Comparison of ENCODE assay signal across 9 cellular contexts in the genomic region with DNA sequence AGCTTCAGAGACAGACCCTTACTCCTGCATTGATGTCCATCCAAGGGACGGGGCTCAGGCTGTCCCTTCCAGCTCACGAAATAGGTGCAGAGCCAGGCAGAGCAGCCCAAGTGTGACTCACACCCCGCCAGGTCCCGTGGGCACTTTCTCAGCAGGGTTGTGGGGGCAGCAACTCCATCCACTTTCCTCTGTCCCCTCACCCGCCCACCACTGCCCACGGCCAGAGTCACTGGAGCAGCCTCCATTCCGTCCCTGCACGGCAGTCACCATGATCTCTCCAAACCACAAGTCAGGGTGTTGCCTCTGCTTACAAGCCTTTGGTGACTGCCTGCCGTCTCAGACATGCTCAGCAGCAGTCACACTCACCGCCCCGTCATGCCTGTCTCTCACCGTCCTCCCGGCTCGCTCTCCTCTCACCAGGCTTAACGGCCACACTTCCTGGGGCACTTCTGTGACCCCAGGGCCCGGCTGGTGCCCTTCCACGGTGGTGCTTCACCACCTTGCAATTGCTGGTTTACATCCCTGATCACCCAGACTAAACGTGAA. TPM values are rescaled to one million over a fixed set of nuclear protein-coding genes. Genes with fewer than 3 reads are reported as not detected.
A peak's percentile ranks its signal among the peaks of the same experiment; 100 is the strongest.
DNase-seq lines count a peak whose midpoint lies in the region; ATAC-seq and TF ChIP-seq lines count a peak whose summit lies in the region.
"Had no signal": no experiment of that assay in that cellular context is flagged by ENCODE, and none has a peak within 500 bp of the region (broad histone marks: within the 10 kb centered on the region; RNA-seq: fewer than 3 reads in every experiment).

No MANE protein-coding gene starts in this region.

- ATAC-seq in HG02678 (IDR thresholded peaks at IDR 0.05; ENCODE audit: unreplicated experiment) (no peak), GM18909 (IDR thresholded peaks at IDR 0.05; ENCODE audit: poor library complexity, unreplicated experiment) (no peak), GM19455 (IDR thresholded peaks at IDR 0.05; ENCODE audit: unreplicated experiment) (no peak)
- ATAC-seq: HCT116 had no signal

- no peak overlapping the region for H3K4me3 ChIP-seq in mesodermal cell (ENCODE audit: extremely low read depth, insufficient read depth, low read length, poor library complexity, severe bottlenecking)
- no peak overlapping the region for H3K4me3 ChIP-seq in thymus (ENCODE audit: low read length)

- H3K9me3 ChIP-seq in mesodermal cell (ENCODE audit: control insufficient read depth, low read length), result no peaks in the 10 kb centered on the region
- H3K9me3 ChIP-seq in thymus (ENCODE audit: control insufficient read depth), result no peaks in the 10 kb centered on the region

- H3K4me1 ChIP-seq in mesodermal cell (ENCODE audit: control insufficient read depth, insufficient read depth, low read length, poor library complexity, severe bottlenecking) (peaks cover 56% of the 10 kb centered on the region), thymus (ENCODE audit: control insufficient read depth, insufficient read depth, low read length) (no peaks in the 10 kb centered on the region)

- H3K4me3 Mint-ChIP-seq in activated naive CD4-positive, alpha-beta T cell treated with anti-CD3 and anti-CD28 coated beads for 36 hours, result peak overlapping the region; percentile 59

- intact Hi-C loops in activated naive CD4-positive, alpha-beta T cell treated with anti-CD3 and anti-CD28 coated beads for 36 hours (cut with micrococcal nuclease), result loop anchor here (1.0 kb wide), 1 partner anchor 12 kb away; no protein-coding TSS in a partner anchor

- no peak for DNase-seq in RWPE1 (ENCODE audit: low spot score)
- DNase-seq in activated naive CD4-positive, alpha-beta T cell treated with anti-CD3 and anti-CD28 coated beads for 36 hours, result peak; percentile 72
- DNase-seq in inferior parietal cortex (ENCODE audit: extremely low spot score), result no peak

- no peaks in the 10 kb centered on the region for H3K36me3 Mint-ChIP-seq in activated naive CD4-positive, alpha-beta T cell treated with anti-CD3 and anti-CD28 coated beads for 36 hours (ENCODE audit: low read depth)

- peak overlapping the region; percentile 79 for H3K27ac Mint-ChIP-seq in activated naive CD4-positive, alpha-beta T cell treated with anti-CD3 and anti-CD28 coated beads for 36 hours

- H3K9me3 Mint-ChIP-seq in activated naive CD4-positive, alpha-beta T cell treated with anti-CD3 and anti-CD28 coated beads for 36 hours, result no peaks in the 10 kb centered on the region

- WGBS in mesodermal cell (ENCODE audit: insufficient coverage in 2 of 2), 2 experiments, result 83 to 84% methylated on average over 18 of the region's 18 CpGs
- 85% methylated on average over 18 of the region's 18 CpGs for WGBS in thymus

- POLR2A ChIA-PET in RWPE1 (lab: Yijun Ruan, JAX; ENCODE audit: low non-redundant PET), result no interaction called here

- peak overlapping the region; percentile 91 for H3K27ac ChIP-seq in RWPE1
- peak overlapping the region; percentile 88 for H3K27ac ChIP-seq in mesodermal cell (ENCODE audit: low read depth, low read length, severe bottlenecking)
- H3K27ac ChIP-seq in thymus (ENCODE audit: low read depth), result peak overlapping the region; percentile 67

- H3K4me1 Mint-ChIP-seq in activated naive CD4-positive, alpha-beta T cell treated with anti-CD3 and anti-CD28 coated beads for 36 hours (ENCODE audit: low read depth), result peaks cover 40% of the 10 kb centered on the region

- no peak for TF ChIP-seq CTCF in RWPE1 (conservative IDR thresholded peaks at IDR 0.05; ENCODE audit: low read depth)

- H3K27me3 ChIP-seq in thymus (ENCODE audit: control insufficient read depth, insufficient read depth), result no peaks in the 10 kb centered on the region

- H3K27me3 Mint-ChIP-seq in activated naive CD4-positive, alpha-beta T cell treated with anti-CD3 and anti-CD28 coated beads for 36 hours (ENCODE audit: low read depth), result no peaks in the 10 kb centered on the region

- CTCF ChIA-PET in RWPE1 (lab: Yijun Ruan, JAX), result interaction anchor here (0.6 kb wide), 2 partner anchors 213 to 749 kb away, joined by 3 read pairs; no protein-coding TSS in a partner anchor
- CTCF ChIA-PET in activated naive CD4-positive, alpha-beta T cell treated with anti-CD3 and anti-CD28 coated beads for 36 hours (lab: Charles Lee), result interaction anchor here (1.4 kb wide), 1 partner anchor 9 kb away, joined by 5 read pairs; no protein-coding TSS in a partner anchor

- H3K36me3 ChIP-seq in mesodermal cell (ENCODE audit: control insufficient read depth, insufficient read depth, low read length), result no peaks in the 10 kb centered on the region
- no peaks in the 10 kb centered on the region for H3K36me3 ChIP-seq in thymus (ENCODE audit: control insufficient read depth, insufficient read depth)

RNA-seq across cellular contexts. Expression of a gene that starts 39.3 kb away (rescaled TPM):
- not detected for total RNA-seq in activated naive CD4-positive, alpha-beta T cell treated with anti-CD3 and anti-CD28 coated beads for 36 hours
- not detected for polyA plus RNA-seq in mesodermal cell (2013, experiment 1 of 2)
- not detected for polyA plus RNA-seq in mesodermal cell (2013, experiment 2 of 2)
- 142 TPM for polyA plus RNA-seq in thymus
